Comparison of ENCODE assay signal across 12 cellular contexts in genomic region chr3:143979813-143980212, GRCh38.
"Had no signal": no experiment of that assay in that cellular context is flagged by ENCODE, and none has a peak within 500 bp of the region (broad histone marks: within the 10 kb centered on the region; RNA-seq: fewer than 3 reads in every experiment).

No MANE protein-coding gene starts in this region.

- H3K4me3 ChIP-seq: esophagus muscularis mucosa, gastrocnemius medialis, spleen had no signal

- H3K36me3 ChIP-seq: esophagus muscularis mucosa, gastrocnemius medialis, neutrophil had no signal

- H3K27me3 ChIP-seq: esophagus muscularis mucosa, gastrocnemius medialis, neutrophil, spleen had no signal

- ATAC-seq: gastrocnemius medialis; naive thymus-derived CD8-positive, alpha-beta T cell; right cardiac atrium; stimulated activated naive B cell treated with anti-CD40 and anti-IgM and Interleukin-4, amounts not matched to agents 10 μg/mL and 1 μg/mL and 100 μg/mL, for 72 hours had no signal

- DNase-seq: activated naive CD4-positive, alpha-beta T cell treated with anti-CD3 and anti-CD28 coated beads, Interleukin-2, amount 50 U/mL, for 16 hours; activated T-cell treated with anti-CD3 and anti-CD28 coated beads, Interleukin-2, amount 50 U/mL, for 1 hour; amniotic stem cell; gastrocnemius medialis; kidney; naive thymus-derived CD8-positive, alpha-beta T cell; right cardiac atrium; spleen; stimulated activated CD4-positive, alpha-beta T cell treated with anti-CD3 and anti-CD28 coated beads, Interleukin-1b, Interleukin-23, amount 100 ng/mL, for 48 hours; stimulated activated naive B cell treated with anti-CD40 and anti-IgM and Interleukin-4, amounts not matched to agents 10 μg/mL and 1 μg/mL and 100 μg/mL, for 72 hours had no signal

- H3K27ac ChIP-seq: gastrocnemius medialis, neutrophil, spleen had no signal

- H3K9me3 ChIP-seq: esophagus muscularis mucosa, gastrocnemius medialis, neutrophil had no signal
